In genomic region chr22:19989725-19990067, GRCh38 we compare ENCODE assay signal across 21 cellular contexts. TPM values are rescaled to one million over a fixed set of nuclear protein-coding genes. Genes with fewer than 3 reads are reported as not detected.
DNase-seq lines count a peak whose midpoint lies in the region; ATAC-seq and TF ChIP-seq lines count a peak whose summit lies in the region.
"Had no signal": no experiment of that assay in that cellular context is flagged by ENCODE, and none has a peak within 500 bp of the region (broad histone marks: within the 10 kb centered on the region; RNA-seq: fewer than 3 reads in every experiment).

No MANE protein-coding gene starts in this region.

- intact Hi-C loops in left ventricle myocardium inferior (cut with micrococcal nuclease) (no loop called here), Right ventricle myocardium superior (cut with DNase I) (no loop called here), spleen (cut with DNase I; ENCODE audit: low total_unique reads) (no loop called here), PC-3 (cut with micrococcal nuclease) (no loop called here)
- intact Hi-C loops in activated CD4-positive, alpha-beta T cell treated with anti-CD3 and anti-CD28 coated beads for 36 hours (cut with DNase I, micrococcal nuclease) = loop anchor here in 1 of 2 experiments (10.0 kb wide), 1 partner anchor 465 kb away; no protein-coding TSS in a partner anchor

- no peak overlapping the region for H3K9ac ChIP-seq in PC-3 (ENCODE audit: low read length)
- H3K9ac ChIP-seq: BLaER1 treated with 17β-estradiol and CSF1 and Interleukin-3, amounts not matched to agents 10 nM and 100 nM had no signal

- no peaks in the 10 kb centered on the region for H3K9me2 ChIP-seq in PC-3 (replicated peaks; ENCODE audit: low read length)

- H3K9me3 ChIP-seq in left ventricle myocardium inferior (replicated peaks) (no peaks in the 10 kb centered on the region), spleen (no peaks in the 10 kb centered on the region), PC-3 (ENCODE audit: low read length) (no peaks in the 10 kb centered on the region)
- H3K9me3 ChIP-seq: BLaER1 treated with 17β-estradiol and CSF1 and Interleukin-3, amounts not matched to agents 10 nM and 100 nM; SJCRH30 had no signal

- no peaks in the 10 kb centered on the region for H3K27me3 ChIP-seq in left ventricle myocardium inferior (ENCODE audit: low read depth)
- peaks cover 0 to 8% (median 0%) of the 10 kb centered on the region in 7 donors for H3K27me3 ChIP-seq in spleen (replicated peaks in 1 of 7)
- no peaks in the 10 kb centered on the region for H3K27me3 ChIP-seq in PC-3 (ENCODE audit: low read length)
- H3K27me3 ChIP-seq: BLaER1 treated with 17β-estradiol and CSF1 and Interleukin-3, amounts not matched to agents 10 nM and 100 nM; SJCRH30 had no signal

- H3K27ac ChIP-seq in left ventricle myocardium inferior (replicated peaks) = peak overlapping the region; percentile 94
- H3K27ac ChIP-seq in spleen = peak overlapping the region in 5 of 8 donors; percentile 83 to 86 (median 84)
- no peak overlapping the region for H3K27ac ChIP-seq in PC-3 (ENCODE audit: low read length)
- H3K27ac ChIP-seq: 22Rv1; BLaER1 treated with 17β-estradiol and CSF1 and Interleukin-3, amounts not matched to agents 10 nM and 100 nM; SJCRH30 had no signal

- TF ChIP-seq POLR2A in spleen (IDR thresholded peaks at IDR 0.05) = no peak

- peaks cover 14% of the 10 kb centered on the region for H3K4me1 Mint-ChIP-seq in nephron
- H3K4me1 Mint-ChIP-seq in activated CD4-positive, alpha-beta T cell treated with anti-CD3 and anti-CD28 coated beads for 36 hours = no peaks in the 10 kb centered on the region

- H3K9me3 Mint-ChIP-seq in nephron = no peaks in the 10 kb centered on the region
- no peaks in the 10 kb centered on the region for H3K9me3 Mint-ChIP-seq in activated CD4-positive, alpha-beta T cell treated with anti-CD3 and anti-CD28 coated beads for 36 hours (ENCODE audit: low read depth)
- H3K9me3 Mint-ChIP-seq: CD4-positive, alpha-beta memory T cell had no signal

- H4K20me1 ChIP-seq in PC-3 (ENCODE audit: low read length) = no peaks in the 10 kb centered on the region

- no peak overlapping the region for H3K4me3 ChIP-seq in left ventricle myocardium inferior
- H3K4me3 ChIP-seq in spleen = no peak overlapping the region
- H3K4me3 ChIP-seq in PC-3 (ENCODE audit: low read length) = no peak overlapping the region
- H3K4me3 ChIP-seq: BLaER1 treated with 17β-estradiol and CSF1 and Interleukin-3, amounts not matched to agents 10 nM and 100 nM; SJCRH30 had no signal

- H2AFZ ChIP-seq in PC-3 (ENCODE audit: low read length) = no peak overlapping the region

- H3K79me2 ChIP-seq in PC-3 (ENCODE audit: low read length) = no peaks in the 10 kb centered on the region

- BruUV-seq in PC-3 (replicated peaks; lab: Mats Ljungman, UMichigan) = no TSS peak

- DNase-seq in left ventricle myocardium inferior (no peak), Right ventricle myocardium superior (no peak), spleen (no peak), PC-3 (no peak), GF-D8 (lab: John Stamatoyannopoulos, UW) (no peak)
- DNase-seq in stimulated activated naive CD8-positive, alpha-beta T cell treated with anti-CD3 and anti-CD28 coated beads, Interleukin-15, Interleukin-2, amounts not matched to agents 100 U/mL and 50 U/mL, for 24 hours = no peak
- DNase-seq in activated CD4-positive, alpha-beta T cell treated with anti-CD3 and anti-CD28 coated beads for 36 hours = no peak
- DNase-seq: ACHN; Calu3; CD4-positive, alpha-beta memory T cell; DMS153; IMR-90; NCI-H1105; NCI-H2029 treated with DMSO at 0.1 percent for 48 hours; NCI-H226; NCI-H510A treated with DMSO at 0.1 percent for 48 hours; NCI-H748 treated with DMSO at 0.1 percent for 48 hours; SJCRH30 had no signal

- POLR2A ChIA-PET in PC-3 (lab: Charles Lee; ENCODE audit: unreplicated experiment) = no interaction called here
- POLR2A ChIA-PET in activated CD4-positive, alpha-beta T cell treated with anti-CD3 and anti-CD28 coated beads for 36 hours (lab: Charles Lee) = no interaction called here

- ATAC-seq in Right ventricle myocardium superior (ENCODE audit: poor library complexity) (no peak), PC-3 (no peak)
- ATAC-seq in stimulated activated naive CD8-positive, alpha-beta T cell treated with anti-CD3 and anti-CD28 coated beads, Interleukin-15, Interleukin-2, amounts not matched to agents 100 U/mL and 50 U/mL, for 24 hours = no peak
- ATAC-seq in activated CD4-positive, alpha-beta T cell treated with anti-CD3 and anti-CD28 coated beads for 36 hours = no peak

- CTCF ChIA-PET in PC-3 (lab: Charles Lee) = no interaction called here
- CTCF ChIA-PET in activated CD4-positive, alpha-beta T cell treated with anti-CD3 and anti-CD28 coated beads for 36 hours (lab: Charles Lee) = interaction anchor here (2.1 kb wide), 1 partner anchor 18 kb away, joined by 6 read pairs; no protein-coding TSS in a partner anchor

- H3K27ac Mint-ChIP-seq in nephron = no peak overlapping the region
- no peak overlapping the region for H3K27ac Mint-ChIP-seq in activated CD4-positive, alpha-beta T cell treated with anti-CD3 and anti-CD28 coated beads for 36 hours
- H3K27ac Mint-ChIP-seq: CD4-positive, alpha-beta memory T cell had no signal

- no peaks in the 10 kb centered on the region for H3F3A ChIP-seq in PC-3 (ENCODE audit: low read length, unreplicated experiment)

- H3K36me3 Mint-ChIP-seq in nephron (ENCODE audit: low read depth) = no peaks in the 10 kb centered on the region
- no peaks in the 10 kb centered on the region for H3K36me3 Mint-ChIP-seq in activated CD4-positive, alpha-beta T cell treated with anti-CD3 and anti-CD28 coated beads for 36 hours (ENCODE audit: low read depth)
- H3K36me3 Mint-ChIP-seq: CD4-positive, alpha-beta memory T cell had no signal

- peaks cover 75% of the 10 kb centered on the region for H3K4me1 ChIP-seq in left ventricle myocardium inferior
- H3K4me1 ChIP-seq in spleen = peaks cover 4 to 47% (median 29%) of the 10 kb centered on the region in 6 donors
- H3K4me1 ChIP-seq in PC-3 (ENCODE audit: insufficient read depth, low read length) = peaks cover 9% of the 10 kb centered on the region; the same call in 1 of the 2 replicates

- H3K4me2 ChIP-seq in PC-3 (ENCODE audit: low read length) = no peak overlapping the region

- peaks cover 3% of the 10 kb centered on the region for H3K27me3 Mint-ChIP-seq in nephron (ENCODE audit: low read depth)
- no peaks in the 10 kb centered on the region for H3K27me3 Mint-ChIP-seq in activated CD4-positive, alpha-beta T cell treated with anti-CD3 and anti-CD28 coated beads for 36 hours

- TF ChIP-seq CTCF in left ventricle myocardium inferior (IDR thresholded peaks at IDR 0.05; ENCODE audit: borderline replicate concordance) = no peak
- TF ChIP-seq CTCF in nephron (IDR thresholded peaks at IDR 0.05; ENCODE audit: unreplicated experiment in 3 of 3) = no peak
- no peak for TF ChIP-seq CTCF in spleen (IDR thresholded peaks at IDR 0.05 in 8 of 11, conservative IDR thresholded peaks at IDR 0.05 in 3 of 11)
- TF ChIP-seq CTCF in PC-3 (conservative IDR thresholded peaks at IDR 0.05; ENCODE audit: low read depth, low read length) = no peak

- H3K36me3 ChIP-seq in left ventricle myocardium inferior (no peaks in the 10 kb centered on the region), spleen (no peaks in the 10 kb centered on the region), PC-3 (ENCODE audit: low read depth, low read length) (no peaks in the 10 kb centered on the region)
- H3K36me3 ChIP-seq: BLaER1 treated with 17β-estradiol and CSF1 and Interleukin-3, amounts not matched to agents 10 nM and 100 nM; SJCRH30 had no signal

- WGBS in spleen, 5 donors = 71 to 90% (median 85%) methylated on average over 2 to 3 of the region's 3 CpGs

- H3K4me3 Mint-ChIP-seq in nephron = peak overlapping the region; percentile 35 to 60 (median 51)
- H3K4me3 Mint-ChIP-seq in activated CD4-positive, alpha-beta T cell treated with anti-CD3 and anti-CD28 coated beads for 36 hours = no peak overlapping the region

RNA-seq across cellular contexts. Expression of gene ARVCF, which starts 26.9 kb away (rescaled TPM):
- 25.4 TPM for total RNA-seq in left ventricle myocardium inferior
- 31.4 TPM for total RNA-seq in Right ventricle myocardium superior
- total RNA-seq in spleen = 10 to 100 TPM; 18.1 to 96.7 (median 29.5) TPM
- polyA plus RNA-seq in spleen = 10 to 100 TPM in 2 of 3 donors, 1 to 10 TPM in 1; 9.4 to 42.5 (median 10.4) TPM
- 19.7 and 20.0 TPM in 2 replicates for total RNA-seq in PC-3 (2014; rRNA removed)
- total RNA-seq in activated CD4-positive, alpha-beta T cell treated with anti-CD3 and anti-CD28 coated beads for 36 hours = 1 to 10 TPM; 1.3 to 2.1 TPM

RNA-seq across cellular contexts. Expression of gene TANGO2, which starts 31.2 kb away (rescaled TPM):
- total RNA-seq in left ventricle myocardium inferior (71.7 TPM), Right ventricle myocardium superior (62.3 TPM), spleen (10 to 100 TPM; 35.9 to 72.2 (median 57.2) TPM), PC-3 (2014; rRNA removed) (23.5 and 33.7 TPM in 2 replicates)
- polyA plus RNA-seq in spleen = 10 to 100 TPM; 18.7 to 30.9 (median 21.6) TPM
- total RNA-seq in activated CD4-positive, alpha-beta T cell treated with anti-CD3 and anti-CD28 coated beads for 36 hours = 10 to 100 TPM; 20.3 to 22.8 TPM

RNA-seq across cellular contexts. Expression of gene TXNRD2, which starts 48.1 kb away (rescaled TPM):
- total RNA-seq in left ventricle myocardium inferior (35.2 TPM), Right ventricle myocardium superior (40.4 TPM), spleen (10 to 100 TPM; 21.6 to 44.8 (median 34.9) TPM), PC-3 (2014; rRNA removed) (23.0 and 32.1 TPM in 2 replicates)
- 10 to 100 TPM; 23.3 to 45.9 (median 45.0) TPM for polyA plus RNA-seq in spleen
- total RNA-seq in activated CD4-positive, alpha-beta T cell treated with anti-CD3 and anti-CD28 coated beads for 36 hours = 10 to 100 TPM; 24.1 to 25.3 TPM

RNA-seq across cellular contexts. Expression of gene COMT, which starts 48.1 kb away (rescaled TPM):
- total RNA-seq in left ventricle myocardium inferior (81.5 TPM), Right ventricle myocardium superior (75.3 TPM), spleen (100 to 1,000 TPM in 5 of 7 donors, 10 to 100 TPM in 2; 86.4 to 216 (median 116) TPM), PC-3 (2014; rRNA removed) (204 and 205 TPM in 2 replicates)
- 10 to 100 TPM; 63.5 to 98.0 (median 86.1) TPM for polyA plus RNA-seq in spleen
- total RNA-seq in activated CD4-positive, alpha-beta T cell treated with anti-CD3 and anti-CD28 coated beads for 36 hours = 10 to 100 TPM; 63.5 to 78.5 TPM
